In genomic region chr2:223102040-223102899, GRCh38 we compare ENCODE assay signal across 12 cellular contexts. TPM values are rescaled to one million over a fixed set of nuclear protein-coding genes. Genes with fewer than 3 reads are reported as not detected.
A peak's percentile ranks its signal among the peaks of the same experiment; 100 is the strongest.
DNase-seq lines count a peak whose midpoint lies in the region; ATAC-seq and TF ChIP-seq lines count a peak whose summit lies in the region.
"Had no signal": no experiment of that assay in that cellular context is flagged by ENCODE, and none has a peak within 500 bp of the region (broad histone marks: within the 10 kb centered on the region; RNA-seq: fewer than 3 reads in every experiment).

No MANE protein-coding gene starts in this region.

- H3K36me3 Mint-ChIP-seq in endodermal cell (ENCODE audit: low read depth): no peaks in the 10 kb centered on the region

- H3K27ac ChIP-seq in endodermal cell (ENCODE audit: low read depth, low read length) (no peak overlapping the region), tibial artery (peak overlapping the region; percentile 3 to 40), tibial nerve (no peak overlapping the region), upper lobe of left lung (no peak overlapping the region)
- H3K27ac ChIP-seq: prostate gland had no signal

- H3K9me3 Mint-ChIP-seq in endodermal cell: no peaks in the 10 kb centered on the region

- peaks cover 2% of the 10 kb centered on the region for H3K4me1 Mint-ChIP-seq in endodermal cell

- H3K9me3 ChIP-seq in endodermal cell (ENCODE audit: control insufficient read depth, low read length): no peaks in the 10 kb centered on the region
- no peaks in the 10 kb centered on the region for H3K9me3 ChIP-seq in tibial artery
- H3K9me3 ChIP-seq in tibial nerve: no peaks in the 10 kb centered on the region
- H3K9me3 ChIP-seq in upper lobe of left lung: no peaks in the 10 kb centered on the region
- H3K9me3 ChIP-seq: prostate gland, uterus had no signal

- TF ChIP-seq POLR2A in tibial nerve (IDR thresholded peaks at IDR 0.05) (no peak), upper lobe of left lung (IDR thresholded peaks at IDR 0.05) (no peak)

- intact Hi-C loops in Right ventricle myocardium superior (cut with DNase I) (no loop called here), Right ventricle myocardium inferior (cut with DNase I) (loop anchor here (5.0 kb wide), 1 partner anchor 125 kb away; no protein-coding TSS in a partner anchor), tibial artery (cut with DNase I; ENCODE audit: low total_unique reads) (no loop called here)

- 89 to 93% methylated on average over 3 to 6 of the region's 6 CpGs for WGBS in endodermal cell (ENCODE audit: insufficient coverage in 1 of 2, insufficient read length in 1 of 2), 2 experiments
- 77 to 78% methylated on average over 6 of the region's 6 CpGs for WGBS in tibial nerve, 2 donors
- WGBS in upper lobe of left lung, 2 donors: 74 to 84% methylated on average over 5 to 6 of the region's 6 CpGs

- no peak for TF ChIP-seq EP300 in tibial nerve (IDR thresholded peaks at IDR 0.05)
- TF ChIP-seq EP300 in upper lobe of left lung (IDR thresholded peaks at IDR 0.05): no peak

- no peaks in the 10 kb centered on the region for H3K4me1 ChIP-seq in endodermal cell (ENCODE audit: control insufficient read depth, insufficient read depth, low read length)
- H3K4me1 ChIP-seq in tibial artery: peaks cover 0 to 34% (median 23%) of the 10 kb centered on the region in 4 donors
- H3K4me1 ChIP-seq in tibial nerve: peaks cover 0 to 27% (median 0%) of the 10 kb centered on the region in 4 donors
- H3K4me1 ChIP-seq in upper lobe of left lung: peaks cover 0 to 6% (median 3%) of the 10 kb centered on the region in 4 donors
- H3K4me1 ChIP-seq: prostate gland had no signal

- H3K27me3 ChIP-seq in endodermal cell (ENCODE audit: control insufficient read depth, insufficient read depth, low read length, poor library complexity, severe bottlenecking): no peaks in the 10 kb centered on the region
- H3K27me3 ChIP-seq in tibial artery: no peaks in the 10 kb centered on the region
- no peaks in the 10 kb centered on the region for H3K27me3 ChIP-seq in tibial nerve
- no peaks in the 10 kb centered on the region for H3K27me3 ChIP-seq in upper lobe of left lung
- H3K27me3 ChIP-seq: uterus had no signal

- H3K36me3 ChIP-seq in endodermal cell (ENCODE audit: control insufficient read depth, insufficient read depth, low read length) (no peaks in the 10 kb centered on the region), tibial artery (no peaks in the 10 kb centered on the region), tibial nerve (no peaks in the 10 kb centered on the region), upper lobe of left lung (no peaks in the 10 kb centered on the region)
- H3K36me3 ChIP-seq: prostate gland, uterus had no signal

- no peaks in the 10 kb centered on the region for H3K27me3 Mint-ChIP-seq in endodermal cell (ENCODE audit: insufficient read depth)

- no peak overlapping the region for H3K9ac ChIP-seq in endodermal cell (ENCODE audit: extremely low read depth, low read length, poor library complexity, severe bottlenecking)

- H3K27ac Mint-ChIP-seq in endodermal cell: no peak overlapping the region

- ATAC-seq in Right ventricle myocardium superior (ENCODE audit: poor library complexity) (peak; percentile 47), Right ventricle myocardium inferior (no peak), upper lobe of left lung (ENCODE audit: low FRiP score in 2 of 2) (no peak)

- DNase-seq in Right ventricle myocardium superior (no peak), Right ventricle myocardium inferior (ENCODE audit: missing footprints) (no peak), NCI-H82 treated with DMSO at 0.1 percent for 48 hours (lab: John Stamatoyannopoulos, UW; ENCODE audit: unreplicated experiment) (peak; percentile 49), endodermal cell (no peak), tibial artery (no peak), tibial nerve (ENCODE audit: low spot score in 2 of 2) (no peak), upper lobe of left lung (no peak)
- no peak for DNase-seq in effector CD4-positive, alpha-beta T cell
- DNase-seq: activated CD4-positive, CD25-positive, alpha-beta regulatory T cell; cortex of kidney; uterus had no signal

- H3K4me3 ChIP-seq in endodermal cell (ENCODE audit: low read length): no peak overlapping the region
- H3K4me3 ChIP-seq in tibial artery: no peak overlapping the region
- H3K4me3 ChIP-seq in tibial nerve: no peak overlapping the region
- H3K4me3 ChIP-seq in upper lobe of left lung: no peak overlapping the region
- H3K4me3 ChIP-seq: prostate gland, uterus had no signal

- H3K4me3 Mint-ChIP-seq in endodermal cell: no peak overlapping the region

- TF ChIP-seq CTCF in endodermal cell (conservative IDR thresholded peaks at IDR 0.05) (peak; percentile 4), tibial artery (IDR thresholded peaks at IDR 0.05) (no peak), tibial nerve (IDR thresholded peaks at IDR 0.05) (no peak), upper lobe of left lung (IDR thresholded peaks at IDR 0.05) (no peak)

RNA-seq across cellular contexts. Expression of gene KCNE4, which starts 50.3 kb away (rescaled TPM):
- total RNA-seq in Right ventricle myocardium superior (3.2 TPM), Right ventricle myocardium inferior (3.6 TPM), endodermal cell (under 1 TPM in 1 of 2 donors, not detected in 1; 0.22 TPM), tibial nerve (10 to 100 TPM in 1 of 4 donors, 1 to 10 TPM in 3; 8.2 to 12.2 (median 8.7) TPM), upper lobe of left lung (1 to 10 TPM in 2 of 6 donors, under 1 TPM in 3, not detected in 1; 0.20 to 1.9 (median 0.89) TPM)
- polyA plus RNA-seq in endodermal cell (2013, experiment 1 of 2): 0.18 TPM
- 0.25 TPM for polyA plus RNA-seq in endodermal cell (2013, experiment 2 of 2)

Comparison
In these comparisons a context has a peak if more than half of its experiments do, and no peak if none do; other contexts are left out.
1. H3K27ac ChIP-seq: peak in tibial artery (2 of 2); none in endodermal cell (single experiment), tibial nerve (0 of 4) and upper lobe of left lung (0 of 4).